Comparison of ENCODE assay signal across 27 cellular contexts in the genomic region with DNA sequence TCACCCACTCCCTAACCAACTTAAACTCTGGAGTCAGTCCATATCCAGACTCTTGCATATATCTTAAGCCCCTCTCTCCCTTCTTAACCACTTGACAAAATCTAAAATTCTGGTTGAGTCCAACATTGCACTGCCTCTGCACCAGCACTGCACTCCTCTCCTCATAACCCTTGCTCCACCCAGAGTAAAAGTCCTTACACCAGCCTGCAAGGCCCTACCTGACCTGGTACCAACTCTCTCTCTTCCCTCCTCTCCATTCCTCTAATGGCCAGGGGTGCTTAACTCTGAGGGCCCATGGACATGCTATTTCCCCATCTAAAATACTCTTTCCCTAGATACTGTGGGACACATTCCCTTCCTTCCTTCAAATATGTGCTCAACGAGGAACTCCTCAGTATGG. TPM values are rescaled to one million over a fixed set of nuclear protein-coding genes. Genes with fewer than 3 reads are reported as not detected.
"Had no signal": no experiment of that assay in that cellular context is flagged by ENCODE, and none has a peak within 500 bp of the region (broad histone marks: within the 10 kb centered on the region; RNA-seq: fewer than 3 reads in every experiment).

No MANE protein-coding gene starts in this region.

- H3K27ac ChIP-seq: gastrocnemius medialis, parathyroid adenoma, right lobe of liver, transverse colon, vagina, VCaP had no signal

- FAIRE-seq: astrocyte, colon, endothelial cell of umbilical vein had no signal

- DNase-seq: activated CD4-positive, alpha-beta T cell treated with anti-CD3 and anti-CD28 coated beads, Interleukin-2, amount 10 ng/mL, durations not matched to agents 7 days and 5 days; activated CD8-positive, alpha-beta memory T cell treated with anti-CD3 and anti-CD28 coated beads, Interleukin-2, amount 10 ng/mL, durations not matched to agents 7 days and 5 days; activated gamma-delta T cell; activated T-cell treated with anti-CD3 and anti-CD28 coated beads for 4 hours; central memory CD4-positive, alpha-beta T cell; effector memory CD8-positive, alpha-beta T cell; gastrocnemius medialis; hippocampal formation; kidney glomerular epithelial cell; left lung; mammary epithelial cell; right lobe of liver; T-cell; transverse colon had no signal

- H3K36me3 ChIP-seq: gastrocnemius medialis, right lobe of liver, transverse colon, vagina had no signal

- H3K4me1 ChIP-seq: parathyroid adenoma had no signal

- H3K9me3 ChIP-seq: gastrocnemius medialis, left lung, right lobe of liver, transverse colon, vagina had no signal

- H3K4me3 ChIP-seq: gastrocnemius medialis, left lung, right lobe of liver, transverse colon, vagina had no signal

- ATAC-seq: activated CD8-positive, alpha-beta memory T cell treated with anti-CD3 and anti-CD28 coated beads, Interleukin-2, amount 10 ng/mL, durations not matched to agents 7 days and 5 days; effector memory CD8-positive, alpha-beta T cell; esophagus mucosa; gastrocnemius medialis had no signal

- H3K27me3 ChIP-seq: gastrocnemius medialis, left lung, right lobe of liver, transverse colon, vagina had no signal

RNA-seq across cellular contexts. Expression of a gene that starts 46.2 kb away (rescaled TPM):
- total RNA-seq: activated CD4-positive, alpha-beta T cell treated with anti-CD3 and anti-CD28 coated beads, Interleukin-2, amount 10 ng/mL, durations not matched to agents 7 days and 5 days; activated CD8-positive, alpha-beta memory T cell treated with anti-CD3 and anti-CD28 coated beads, Interleukin-2, amount 10 ng/mL, durations not matched to agents 7 days and 5 days; activated CD8-positive, alpha-beta T cell treated with anti-CD3 and anti-CD28 coated beads for 36 hours; astrocyte; dermis microvascular lymphatic vessel endothelial cell; endothelial cell of umbilical vein; esophagus mucosa; gastrocnemius medialis; left lung; mammary epithelial cell; mononuclear cell; myocyte; pulmonary artery endothelial cell; right lobe of liver; T-cell; transverse colon; vagina had no signal
- polyA plus RNA-seq: adipose tissue, endothelial cell of umbilical vein, mammary epithelial cell had no signal
